ENCODE assay signal across 8 cellular contexts in genomic region chr18:31555971-31556747, GRCh38. TPM values are rescaled to one million over a fixed set of nuclear protein-coding genes. Genes with fewer than 3 reads are reported as not detected.
DNase-seq lines count a peak whose midpoint lies in the region; ATAC-seq and TF ChIP-seq lines count a peak whose summit lies in the region.

No MANE protein-coding gene starts in this region.

- H3K36me3 Mint-ChIP-seq in effector memory CD8-positive, alpha-beta T cell (ENCODE audit: insufficient read depth): no peaks in the 10 kb centered on the region

- no peaks in the 10 kb centered on the region for H3K4me1 ChIP-seq in testis

- no peak overlapping the region for H3K27ac Mint-ChIP-seq in effector memory CD8-positive, alpha-beta T cell

- ATAC-seq in GM21717 (IDR thresholded peaks at IDR 0.05; ENCODE audit: unreplicated experiment): peak; percentile 67
- peak; percentile 61 for ATAC-seq in effector memory CD8-positive, alpha-beta T cell (replicated peaks)

- H3K4me1 Mint-ChIP-seq in effector memory CD8-positive, alpha-beta T cell (ENCODE audit: low read depth in 2 of 2): no peaks in the 10 kb centered on the region

- H3K9me3 ChIP-seq in testis: no peaks in the 10 kb centered on the region

- no peaks in the 10 kb centered on the region for H3K9me3 Mint-ChIP-seq in effector memory CD8-positive, alpha-beta T cell

- DNase-seq in activated CD4-positive, alpha-beta T cell treated with anti-CD3 and anti-CD28 coated beads for 48 hours: peak; percentile 37
- DNase-seq in activated CD4-positive, alpha-beta T cell treated with anti-CD3 and anti-CD28 coated beads for 1 hour: no peak
- DNase-seq in MV-4-11 (lab: John Stamatoyannopoulos, UW): peak; percentile 60
- DNase-seq in SKM-1 (lab: John Stamatoyannopoulos, UW; ENCODE audit: unreplicated experiment): peak; percentile 32
- peak; percentile 30 to 51 (median 33) for DNase-seq in effector memory CD8-positive, alpha-beta T cell
- DNase-seq in medulla oblongata (ENCODE audit: extremely low spot score): peak; percentile 83
- DNase-seq in testis: peak; percentile 62

- no peaks in the 10 kb centered on the region for H3K36me3 ChIP-seq in testis (ENCODE audit: low read depth, missing control alignments)

- H3K27me3 ChIP-seq in testis: no peaks in the 10 kb centered on the region

- peak overlapping the region in 1 of 2 donors; percentile 18 for H3K4me3 ChIP-seq in testis

- peaks cover 34 to 43% of the 10 kb centered on the region in 2 donors for H3K27me3 Mint-ChIP-seq in effector memory CD8-positive, alpha-beta T cell

- TF ChIP-seq POLR2A in testis (IDR thresholded peaks at IDR 0.05): no peak

- TF ChIP-seq CTCF in testis (IDR thresholded peaks at IDR 0.05): peak; percentile 62 to 81 (median 74)

- no peak overlapping the region for H3K27ac ChIP-seq in testis

- intact Hi-C loops in testis (cut with DNase I; ENCODE audit: low total_unique reads): no loop called here

- H3K4me3 Mint-ChIP-seq in effector memory CD8-positive, alpha-beta T cell: no peak overlapping the region

- WGBS in testis, 2 donors: 5 to 6% methylated on average over 7 of the region's 7 CpGs

RNA-seq across cellular contexts. Expression of gene TTR, which starts 35.5 kb away (rescaled TPM):
- 1 to 10 TPM in 1 of 2 donors, under 1 TPM in 1; 0.63 to 1.1 TPM for total RNA-seq in testis
- polyA plus RNA-seq in testis (ENCODE audit: insufficient read depth, low read depth, low replicate concordance): 2.8 TPM

RNA-seq across cellular contexts. Expression of gene DSG2, which starts 58.2 kb away (rescaled TPM):
- total RNA-seq in testis: 1 to 10 TPM; 5.9 to 7.0 TPM
- 8.6 TPM for polyA plus RNA-seq in testis (ENCODE audit: insufficient read depth, low read depth, low replicate concordance)
